In genomic region chr18:8695932-8696510, GRCh38 we compare ENCODE assay signal across 14 cellular contexts. TPM values are rescaled to one million over a fixed set of nuclear protein-coding genes. Genes with fewer than 3 reads are reported as not detected.
DNase-seq lines count a peak whose midpoint lies in the region; ATAC-seq lines count a peak whose summit lies in the region.
"Had no signal": no experiment of that assay in that cellular context is flagged by ENCODE, and none has a peak within 500 bp of the region (broad histone marks: within the 10 kb centered on the region; RNA-seq: fewer than 3 reads in every experiment).

No MANE protein-coding gene starts in this region.

- H3K18ac ChIP-seq in neuronal stem cell (ENCODE audit: low read length): no peak overlapping the region

- H3K14ac ChIP-seq in neuronal stem cell (ENCODE audit: low read length): no peak overlapping the region

- no peak overlapping the region for H2BK12ac ChIP-seq in neuronal stem cell (ENCODE audit: low read length)

- no peak overlapping the region for H4K91ac ChIP-seq in neuronal stem cell (ENCODE audit: low read depth, low read length, poor library complexity)

- no peak overlapping the region for H3K9ac ChIP-seq in neuronal stem cell (ENCODE audit: low read depth, low read length, poor library complexity)

- no peak overlapping the region for H2AK5ac ChIP-seq in neuronal stem cell (ENCODE audit: low read depth, low read length)

- H2BK5ac ChIP-seq in neuronal stem cell (ENCODE audit: low read length): no peak overlapping the region

- DNase-seq in germinal center (ENCODE audit: low spot score) (peak; percentile 42), T-cell (no peak), neuronal stem cell (ENCODE audit: low spot score) (no peak), glomerular visceral epithelial cell (ENCODE audit: extremely low spot score) (no peak)
- no peak for DNase-seq in stimulated activated naive CD4-positive, alpha-beta T cell (lab: John Stamatoyannopoulos, UW)

- H3K4me1 ChIP-seq in neuronal stem cell (ENCODE audit: control insufficient read depth in 2 of 2, insufficient read depth in 1 of 2, low read depth in 1 of 2, low read length in 2 of 2): no peaks in the 10 kb centered on the region
- H3K4me1 ChIP-seq: pancreas, suprapubic skin had no signal

- H3K9me3 Mint-ChIP-seq in T-cell: no peaks in the 10 kb centered on the region
- H3K9me3 Mint-ChIP-seq: activated T-helper 17 cell treated with anti-CD3 and anti-CD28 coated beads, Interleukin-2, amount 50 U/mL, for 72 hours; naive thymus-derived CD4-positive, alpha-beta T cell had no signal

- H3K4ac ChIP-seq in neuronal stem cell (ENCODE audit: low read length): no peak overlapping the region

- H4K8ac ChIP-seq in neuronal stem cell (ENCODE audit: low read depth, low read length): no peak overlapping the region

- no peaks in the 10 kb centered on the region for H3K36me3 Mint-ChIP-seq in T-cell
- H3K36me3 Mint-ChIP-seq: naive thymus-derived CD4-positive, alpha-beta T cell had no signal

- no peak overlapping the region for H3K4me2 ChIP-seq in neuronal stem cell (ENCODE audit: insufficient read depth, low read length, poor library complexity, severe bottlenecking)

- peaks cover 0 to 1% (median 0%) of the 10 kb centered on the region in 3 donors for H3K4me1 Mint-ChIP-seq in T-cell
- H3K4me1 Mint-ChIP-seq: activated T-helper 17 cell treated with anti-CD3 and anti-CD28 coated beads, Interleukin-2, amount 50 U/mL, for 72 hours; naive thymus-derived CD4-positive, alpha-beta T cell had no signal

- no peaks in the 10 kb centered on the region for H3K9me3 ChIP-seq in neuronal stem cell (replicated peaks in 1 of 2; ENCODE audit: control insufficient read depth in 2 of 2, insufficient read depth in 1 of 2, low read depth in 1 of 2, low read length in 2 of 2)
- H3K9me3 ChIP-seq: pancreas, suprapubic skin had no signal

- no peak overlapping the region for H2AFZ ChIP-seq in neuronal stem cell (ENCODE audit: low read length)

- no peak overlapping the region for H3K23ac ChIP-seq in neuronal stem cell (ENCODE audit: low read depth, low read length, poor library complexity)

- peaks cover 11 to 12% of the 10 kb centered on the region in 2 donors for H3K27me3 Mint-ChIP-seq in T-cell

- no peak overlapping the region for H2BK120ac ChIP-seq in neuronal stem cell (ENCODE audit: low read depth, low read length)

- H2BK15ac ChIP-seq in neuronal stem cell (ENCODE audit: low read length): no peak overlapping the region

- H3K27me3 ChIP-seq in neuronal stem cell (ENCODE audit: control insufficient read depth in 3 of 3, insufficient read depth in 3 of 3, low read depth in 1 of 3, low read length in 3 of 3): peaks cover 0 to 2% (median 0%) of the 10 kb centered on the region in 3 experiments
- H3K27me3 ChIP-seq: pancreas, suprapubic skin had no signal

- ATAC-seq in GM18511 (IDR thresholded peaks at IDR 0.05; ENCODE audit: unreplicated experiment): peak; percentile 75
- peak; percentile 55 for ATAC-seq in GM21737 (IDR thresholded peaks at IDR 0.05; ENCODE audit: unreplicated experiment)
- ATAC-seq in HG03469 (IDR thresholded peaks at IDR 0.05; ENCODE audit: unreplicated experiment): peak; percentile 47
- no peak for ATAC-seq in T-cell (replicated peaks in 1 of 4)

- no peak overlapping the region for H3K4me3 ChIP-seq in neuronal stem cell (ENCODE audit: low read length in 2 of 2)
- H3K4me3 ChIP-seq: lung, pancreas, suprapubic skin had no signal

- no peaks in the 10 kb centered on the region for H3K79me1 ChIP-seq in neuronal stem cell (ENCODE audit: low read depth, low read length)

- no peak overlapping the region for H3K27ac ChIP-seq in neuronal stem cell (replicated peaks; ENCODE audit: low read length)
- H3K27ac ChIP-seq: pancreas, suprapubic skin, WERI-Rb-1 had no signal

- H3K36me3 ChIP-seq in neuronal stem cell (replicated peaks in 1 of 2; ENCODE audit: control insufficient read depth in 2 of 2, insufficient read depth in 2 of 2, low read length in 2 of 2): no peaks in the 10 kb centered on the region
- H3K36me3 ChIP-seq: pancreas, suprapubic skin, WERI-Rb-1 had no signal

- WGBS in neuronal stem cell (ENCODE audit: extremely low coverage in 2 of 2, insufficient read length in 2 of 2, insufficient replicate concordance in 1 of 2), 2 donors: no CpG with 5 or more reads among the region's 3 CpGs

- H3K4me3 Mint-ChIP-seq in T-cell: no peak overlapping the region
- H3K4me3 Mint-ChIP-seq: activated T-helper 17 cell treated with anti-CD3 and anti-CD28 coated beads, Interleukin-2, amount 50 U/mL, for 72 hours; naive thymus-derived CD4-positive, alpha-beta T cell had no signal

- POLR2A ChIA-PET in T-cell (lab: Charles Lee): interaction anchor here in 1 of 2 donors (1.0 kb wide), 1 partner anchor 1217 kb away, joined by 3 read pairs; no protein-coding TSS in a partner anchor

- no peak overlapping the region for H3K27ac Mint-ChIP-seq in T-cell
- H3K27ac Mint-ChIP-seq: activated T-helper 17 cell treated with anti-CD3 and anti-CD28 coated beads, Interleukin-2, amount 50 U/mL, for 72 hours; naive thymus-derived CD4-positive, alpha-beta T cell had no signal

- CTCF ChIA-PET in T-cell (lab: Charles Lee): interaction anchor here (0.5 to 2.5 kb wide), 19 partner anchors 9 to 782 kb away, joined by 3 to 43 read pairs (median 4); no protein-coding TSS in a partner anchor

RNA-seq across cellular contexts. Expression of gene MTCL1, which starts 9.3 kb away (rescaled TPM):
- under 1 TPM; 0.40 to 0.98 (median 0.83) TPM for total RNA-seq in T-cell
- 8.9 TPM for polyA plus RNA-seq in neuronal stem cell (2013, experiment 1 of 2)
- polyA plus RNA-seq in neuronal stem cell (2013, experiment 2 of 2): 8.7 TPM
- polyA plus RNA-seq: naive thymus-derived CD4-positive, alpha-beta T cell had no signal

Comparison
In these comparisons a context has a peak if more than half of its experiments do, and no peak if none do; other contexts are left out.
1. ATAC-seq: peak in GM18511 (single experiment), GM21737 (single experiment) and HG03469 (single experiment); none in T-cell (0 of 4).